Comparison of ENCODE assay signal across 1 cellular context in genomic region chr7:7713730-7714129, GRCh38.
A peak's percentile ranks its signal among the peaks of the same experiment; 100 is the strongest.
TF ChIP-seq lines count a peak whose summit lies in the region.

No MANE protein-coding gene starts in this region.

TF ChIP-seq in GM12878, 131 proteins besides CTCF, POLR2A, EP300 and RAD21:
- TF ChIP-seq, protein P1, sequence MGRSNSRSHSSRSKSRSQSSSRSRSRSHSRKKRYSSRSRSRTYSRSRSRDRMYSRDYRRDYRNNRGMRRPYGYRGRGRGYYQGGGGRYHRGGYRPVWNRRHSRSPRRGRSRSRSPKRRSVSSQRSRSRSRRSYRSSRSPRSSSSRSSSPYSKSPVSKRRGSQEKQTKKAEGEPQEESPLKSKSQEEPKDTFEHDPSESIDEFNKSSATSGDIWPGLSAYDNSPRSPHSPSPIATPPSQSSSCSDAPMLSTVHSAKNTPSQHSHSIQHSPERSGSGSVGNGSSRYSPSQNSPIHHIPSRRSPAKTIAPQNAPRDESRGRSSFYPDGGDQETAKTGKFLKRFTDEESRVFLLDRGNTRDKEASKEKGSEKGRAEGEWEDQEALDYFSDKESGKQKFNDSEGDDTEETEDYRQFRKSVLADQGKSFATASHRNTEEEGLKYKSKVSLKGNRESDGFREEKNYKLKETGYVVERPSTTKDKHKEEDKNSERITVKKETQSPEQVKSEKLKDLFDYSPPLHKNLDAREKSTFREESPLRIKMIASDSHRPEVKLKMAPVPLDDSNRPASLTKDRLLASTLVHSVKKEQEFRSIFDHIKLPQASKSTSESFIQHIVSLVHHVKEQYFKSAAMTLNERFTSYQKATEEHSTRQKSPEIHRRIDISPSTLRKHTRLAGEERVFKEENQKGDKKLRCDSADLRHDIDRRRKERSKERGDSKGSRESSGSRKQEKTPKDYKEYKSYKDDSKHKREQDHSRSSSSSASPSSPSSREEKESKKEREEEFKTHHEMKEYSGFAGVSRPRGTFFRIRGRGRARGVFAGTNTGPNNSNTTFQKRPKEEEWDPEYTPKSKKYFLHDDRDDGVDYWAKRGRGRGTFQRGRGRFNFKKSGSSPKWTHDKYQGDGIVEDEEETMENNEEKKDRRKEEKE (IDR thresholded peaks at IDR 0.05) = no peak
- TF ChIP-seq, protein P2, sequence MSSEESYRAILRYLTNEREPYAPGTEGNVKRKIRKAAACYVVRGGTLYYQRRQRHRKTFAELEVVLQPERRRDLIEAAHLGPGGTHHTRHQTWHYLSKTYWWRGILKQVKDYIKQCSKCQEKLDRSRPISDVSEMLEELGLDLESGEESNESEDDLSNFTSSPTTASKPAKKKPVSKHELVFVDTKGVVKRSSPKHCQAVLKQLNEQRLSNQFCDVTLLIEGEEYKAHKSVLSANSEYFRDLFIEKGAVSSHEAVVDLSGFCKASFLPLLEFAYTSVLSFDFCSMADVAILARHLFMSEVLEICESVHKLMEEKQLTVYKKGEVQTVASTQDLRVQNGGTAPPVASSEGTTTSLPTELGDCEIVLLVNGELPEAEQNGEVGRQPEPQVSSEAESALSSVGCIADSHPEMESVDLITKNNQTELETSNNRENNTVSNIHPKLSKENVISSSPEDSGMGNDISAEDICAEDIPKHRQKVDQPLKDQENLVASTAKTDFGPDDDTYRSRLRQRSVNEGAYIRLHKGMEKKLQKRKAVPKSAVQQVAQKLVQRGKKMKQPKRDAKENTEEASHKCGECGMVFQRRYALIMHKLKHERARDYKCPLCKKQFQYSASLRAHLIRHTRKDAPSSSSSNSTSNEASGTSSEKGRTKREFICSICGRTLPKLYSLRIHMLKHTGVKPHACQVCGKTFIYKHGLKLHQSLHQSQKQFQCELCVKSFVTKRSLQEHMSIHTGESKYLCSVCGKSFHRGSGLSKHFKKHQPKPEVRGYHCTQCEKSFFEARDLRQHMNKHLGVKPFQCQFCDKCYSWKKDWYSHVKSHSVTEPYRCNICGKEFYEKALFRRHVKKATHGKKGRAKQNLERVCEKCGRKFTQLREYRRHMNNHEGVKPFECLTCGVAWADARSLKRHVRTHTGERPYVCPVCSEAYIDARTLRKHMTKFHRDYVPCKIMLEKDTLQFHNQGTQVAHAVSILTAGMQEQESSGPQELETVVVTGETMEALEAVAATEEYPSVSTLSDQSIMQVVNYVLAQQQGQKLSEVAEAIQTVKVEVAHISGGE (CRISPR knock-in tag; IDR thresholded peaks at IDR 0.05) = no peak
- TF ChIP-seq DPF2 (IDR thresholded peaks at IDR 0.05) = 0 out of 2 replicates have a peak, but pooled peaks have one; percentile 19
- TF ChIP-seq ZBTB33 (IDR thresholded peaks at IDR 0.05) = no peak
- no peak for TF ChIP-seq TCF7 (IDR thresholded peaks at IDR 0.05; ENCODE audit: borderline replicate concordance)
- TF ChIP-seq MTA2 (IDR thresholded peaks at IDR 0.05; ENCODE audit: low read depth) = 0 out of 2 replicates have a peak, but pooled peaks have one; percentile 8
- TF ChIP-seq RUNX3 (IDR thresholded peaks at IDR 0.05; ENCODE audit: low read length) = peak; percentile 9; the same call in 1 of the 2 replicates
